In the genomic region with DNA sequence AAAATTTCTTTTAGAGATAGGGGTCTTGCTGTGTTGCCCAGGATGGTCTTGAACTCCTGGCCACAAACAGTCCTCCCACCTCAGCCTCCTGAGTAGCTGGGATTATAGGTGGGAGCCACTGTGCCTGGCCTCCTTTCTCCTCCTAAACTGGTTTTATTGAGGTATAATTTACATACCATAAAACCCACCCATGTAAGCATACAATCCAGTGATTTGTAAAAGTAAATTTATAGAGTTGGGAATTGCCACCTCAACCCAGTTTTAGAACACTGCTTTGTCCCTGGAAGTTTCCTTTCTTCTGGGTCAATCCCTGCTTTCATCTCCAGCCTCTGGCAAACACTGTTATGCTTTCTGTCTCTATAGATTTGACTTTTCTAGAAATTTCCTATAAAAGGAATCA, we compare ENCODE assay signal across 9 cellular contexts.
"Had no signal": no experiment of that assay in that cellular context is flagged by ENCODE, and none has a peak within 500 bp of the region (broad histone marks: within the 10 kb centered on the region; RNA-seq: fewer than 3 reads in every experiment).

No MANE protein-coding gene starts in this region.

- H2AFZ ChIP-seq: GM23248 had no signal

- DNase-seq: GM23248, GOT3, H7, HFFc6, KBM-7 had no signal

- H3K4me1 ChIP-seq: HAP-1 had no signal

- H3K9me3 ChIP-seq: HAP-1 had no signal

- H3K9ac ChIP-seq: GM23248 had no signal

- ATAC-seq: HepG2 had no signal

- H3K36me3 ChIP-seq: HAP-1 had no signal

- H3K9me3 Mint-ChIP-seq: HFFc6, IgD-negative memory B cell had no signal

- H3K27me3 Mint-ChIP-seq: IgD-negative memory B cell had no signal

- H3K4me3 ChIP-seq: GM23248, HAP-1 had no signal

- H3K27ac ChIP-seq: GM23248, HL-60 had no signal

- H3K4me3 Mint-ChIP-seq: HFFc6, IgD-negative memory B cell had no signal

- H3K27ac Mint-ChIP-seq: HFFc6, IgD-negative memory B cell had no signal
